In the genomic region with DNA sequence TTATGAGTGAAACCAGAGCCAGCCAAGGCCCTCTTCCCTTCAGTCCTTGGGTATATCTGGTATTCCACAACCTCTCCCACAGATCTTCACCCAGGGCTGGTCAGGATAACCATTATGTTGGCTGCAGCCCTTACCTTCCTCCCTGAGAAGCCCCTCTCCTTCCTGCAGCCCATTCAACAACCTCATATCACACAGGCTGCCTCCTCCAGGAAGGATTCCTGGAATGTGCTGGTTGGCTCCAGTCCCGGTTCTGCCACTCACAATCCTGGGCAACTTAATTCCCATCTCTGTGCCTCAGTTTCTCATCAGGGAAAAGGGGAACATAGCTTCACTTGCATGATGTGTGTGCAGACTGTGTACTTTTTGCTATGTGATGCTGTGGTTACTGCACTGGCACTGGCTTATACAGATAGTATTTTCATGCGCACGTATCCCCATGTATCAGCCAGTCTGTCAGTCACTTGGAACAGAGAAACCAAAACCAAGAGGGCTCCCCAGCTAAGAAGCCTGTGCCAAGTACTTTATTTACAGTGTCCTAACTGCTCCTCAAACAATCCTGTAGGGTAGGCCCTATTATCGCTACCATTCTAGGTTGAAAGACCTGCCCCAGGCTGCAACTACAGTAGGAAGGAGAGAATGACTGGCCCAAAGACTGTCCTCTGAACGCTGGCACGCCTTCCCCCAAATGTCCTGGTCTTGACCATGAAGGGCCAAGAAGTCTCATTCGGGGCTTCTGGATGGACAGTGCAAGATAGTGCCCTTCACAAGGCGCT, we compare ENCODE assay signal across 11 cellular contexts. TPM values are rescaled to one million over a fixed set of nuclear protein-coding genes. Genes with fewer than 3 reads are reported as not detected.
DNase-seq lines count a peak whose midpoint lies in the region; ATAC-seq and TF ChIP-seq lines count a peak whose summit lies in the region.
"Had no signal": no experiment of that assay in that cellular context is flagged by ENCODE, and none has a peak within 500 bp of the region (broad histone marks: within the 10 kb centered on the region; RNA-seq: fewer than 3 reads in every experiment).

No MANE protein-coding gene starts in this region.

- H3K4me1 Mint-ChIP-seq in CD4-positive, CD25-positive, alpha-beta regulatory T cell, result peaks cover 9 to 29% (median 20%) of the 10 kb centered on the region in 4 donors

- WGBS in gastroesophageal sphincter (ENCODE audit: low coverage in 1 of 2), 2 donors, result 0 to 77% methylated on average over 1 to 5 of the region's 8 CpGs

- no peaks in the 10 kb centered on the region for H3K9me2 ChIP-seq in PC-3 (replicated peaks; ENCODE audit: low read length)

- TF ChIP-seq EP300 in gastroesophageal sphincter (IDR thresholded peaks at IDR 0.05), result no peak

- no peaks in the 10 kb centered on the region for H3K27me3 Mint-ChIP-seq in CD4-positive, CD25-positive, alpha-beta regulatory T cell

- peak overlapping the region; percentile 21 for H3K27ac ChIP-seq in CD4-positive, CD25-positive, alpha-beta regulatory T cell (ENCODE audit: insufficient read depth, low read length, poor library complexity, severe bottlenecking)
- peak overlapping the region; percentile 70 for H3K27ac ChIP-seq in PC-3 (ENCODE audit: low read length)
- H3K27ac ChIP-seq in gastroesophageal sphincter, result peak overlapping the region in 3 of 4 donors; percentile 38 to 54 (median 47)
- no peak overlapping the region for H3K27ac ChIP-seq in rectal smooth muscle tissue (ENCODE audit: low read depth, low read length)
- H3K27ac ChIP-seq: brain microvascular endothelial cell had no signal

- no peaks in the 10 kb centered on the region for H3K9me3 Mint-ChIP-seq in CD4-positive, CD25-positive, alpha-beta regulatory T cell

- peak overlapping the region; percentile 56 for H3K4me2 ChIP-seq in PC-3 (ENCODE audit: low read length)

- no peak for ATAC-seq in CD4-positive, CD25-positive, alpha-beta regulatory T cell (ENCODE audit: low read depth in 2 of 2)
- no peak for ATAC-seq in PC-3
- ATAC-seq in gastroesophageal sphincter, result no peak
- ATAC-seq in HG02642 (IDR thresholded peaks at IDR 0.05; ENCODE audit: poor library complexity, unreplicated experiment), result no peak
- no peak for ATAC-seq in HG03196 (IDR thresholded peaks at IDR 0.05; ENCODE audit: unreplicated experiment)

- H3K4me1 ChIP-seq in CD4-positive, CD25-positive, alpha-beta regulatory T cell (ENCODE audit: control insufficient read depth, insufficient read depth, low read length, poor library complexity, severe bottlenecking), result peaks cover 20% of the 10 kb centered on the region
- H3K4me1 ChIP-seq in PC-3 (ENCODE audit: insufficient read depth, low read length), result peaks cover 31% of the 10 kb centered on the region
- peaks cover 0 to 22% (median 3%) of the 10 kb centered on the region in 3 donors for H3K4me1 ChIP-seq in gastroesophageal sphincter
- peaks cover 2% of the 10 kb centered on the region for H3K4me1 ChIP-seq in rectal smooth muscle tissue (ENCODE audit: control insufficient read depth, insufficient read depth, low read length)

- H2AFZ ChIP-seq in PC-3 (ENCODE audit: low read length), result no peak overlapping the region

- POLR2A ChIA-PET in PC-3 (lab: Charles Lee; ENCODE audit: unreplicated experiment), result interaction anchor here (0.5 kb wide), 1 partner anchor 51 kb away, joined by 23 read pairs; no protein-coding TSS in a partner anchor

- no peaks in the 10 kb centered on the region for H3F3A ChIP-seq in PC-3 (ENCODE audit: low read length, unreplicated experiment)

- no peak for DNase-seq in CD4-positive, CD25-positive, alpha-beta regulatory T cell
- DNase-seq in PC-3 (no peak), cerebellar nuclear complex (lab: John Stamatoyannopoulos, UW) (no peak)
- DNase-seq in stimulated activated CD4-positive, alpha-beta T cell treated with anti-CD3 and anti-CD28 coated beads, Interleukin-15, amount 100 ng/mL, for 24 hours, result no peak
- DNase-seq: brain microvascular endothelial cell; stimulated activated naive CD4-positive, alpha-beta T cell treated with Interleukin-2 at 50 U/mL for 16 hours had no signal

- H3K36me3 Mint-ChIP-seq in CD4-positive, CD25-positive, alpha-beta regulatory T cell, result peaks cover 10% of the 10 kb centered on the region

- H3K4me3 ChIP-seq in CD4-positive, CD25-positive, alpha-beta regulatory T cell (ENCODE audit: low read depth, low read length), result no peak overlapping the region
- no peak overlapping the region for H3K4me3 ChIP-seq in PC-3 (ENCODE audit: low read length)
- H3K4me3 ChIP-seq in gastroesophageal sphincter, result no peak overlapping the region
- no peak overlapping the region for H3K4me3 ChIP-seq in rectal smooth muscle tissue (ENCODE audit: low read length)
- H3K4me3 ChIP-seq: left lung had no signal

- peak overlapping the region; percentile 60 to 90 (median 78) for H3K27ac Mint-ChIP-seq in CD4-positive, CD25-positive, alpha-beta regulatory T cell

- CTCF ChIA-PET in PC-3 (lab: Charles Lee), result interaction anchor here (1.6 kb wide), 1 partner anchor 43 kb away, joined by 7 read pairs; the partner anchor contains the start of gene PIK3C2B

- peaks cover 7% of the 10 kb centered on the region for H3K36me3 ChIP-seq in CD4-positive, CD25-positive, alpha-beta regulatory T cell (ENCODE audit: control insufficient read depth, insufficient read depth, low read length)
- H3K36me3 ChIP-seq in PC-3 (ENCODE audit: low read depth, low read length), result peaks cover 39% of the 10 kb centered on the region
- peaks cover 0 to 92% of the 10 kb centered on the region in 2 donors for H3K36me3 ChIP-seq in gastroesophageal sphincter
- peaks cover 35% of the 10 kb centered on the region for H3K36me3 ChIP-seq in rectal smooth muscle tissue (ENCODE audit: control insufficient read depth, insufficient read depth, low read length)
- H3K36me3 ChIP-seq: brain microvascular endothelial cell had no signal

- H4K20me1 ChIP-seq in PC-3 (ENCODE audit: low read length), result no peaks in the 10 kb centered on the region

- peak overlapping the region in 1 of 4 donors; percentile 64 for H3K4me3 Mint-ChIP-seq in CD4-positive, CD25-positive, alpha-beta regulatory T cell

- no peaks in the 10 kb centered on the region for H3K79me2 ChIP-seq in PC-3 (ENCODE audit: low read length)

- H3K27me3 ChIP-seq in CD4-positive, CD25-positive, alpha-beta regulatory T cell (ENCODE audit: control insufficient read depth, insufficient read depth, low read length), result no peaks in the 10 kb centered on the region
- H3K27me3 ChIP-seq in PC-3 (ENCODE audit: low read length) (no peaks in the 10 kb centered on the region), gastroesophageal sphincter (no peaks in the 10 kb centered on the region), rectal smooth muscle tissue (ENCODE audit: control insufficient read depth, insufficient read depth, low read length) (no peaks in the 10 kb centered on the region)
- H3K27me3 ChIP-seq: brain microvascular endothelial cell, left lung had no signal

- H3K9ac ChIP-seq in PC-3 (ENCODE audit: low read length) (peak overlapping the region; percentile 32; the same call in 1 of the 2 replicates), rectal smooth muscle tissue (ENCODE audit: low read length) (peak overlapping the region; percentile 19)

- no TSS peak for BruUV-seq in PC-3 (replicated peaks; lab: Mats Ljungman, UMichigan)

- TF ChIP-seq POLR2A in gastroesophageal sphincter (IDR thresholded peaks at IDR 0.05), result no peak

- no peak for TF ChIP-seq CTCF in PC-3 (conservative IDR thresholded peaks at IDR 0.05; ENCODE audit: low read depth, low read length)
- no peak for TF ChIP-seq CTCF in gastroesophageal sphincter (IDR thresholded peaks at IDR 0.05)

- intact Hi-C loops in PC-3 (cut with micrococcal nuclease), result no loop called here

- H3K9me3 ChIP-seq in CD4-positive, CD25-positive, alpha-beta regulatory T cell (ENCODE audit: control insufficient read depth in 2 of 2, low read length in 2 of 2), result no peaks in the 10 kb centered on the region
- H3K9me3 ChIP-seq in PC-3 (ENCODE audit: low read length), result no peaks in the 10 kb centered on the region
- no peaks in the 10 kb centered on the region for H3K9me3 ChIP-seq in gastroesophageal sphincter
- H3K9me3 ChIP-seq: left lung had no signal

RNA-seq across cellular contexts. Expression of gene PPP1R15B, which starts 39.9 kb away (rescaled TPM):
- 239 TPM for total RNA-seq in CD4-positive, CD25-positive, alpha-beta regulatory T cell
- 10 to 100 TPM; 13.2 to 24.2 (median 21.1) TPM for polyA plus RNA-seq in CD4-positive, CD25-positive, alpha-beta regulatory T cell
- 50.7 and 57.5 TPM in 2 replicates for total RNA-seq in PC-3 (2014; rRNA removed)
- total RNA-seq in gastroesophageal sphincter, result 10 to 100 TPM; 44.4 to 53.2 (median 50.9) TPM

RNA-seq across cellular contexts. Expression of gene PIK3C2B, which starts 43.1 kb away (rescaled TPM):
- 39.5 TPM for total RNA-seq in CD4-positive, CD25-positive, alpha-beta regulatory T cell
- 1 to 10 TPM in 3 of 4 donors, under 1 TPM in 1; 0.90 to 2.2 (median 1.5) TPM for polyA plus RNA-seq in CD4-positive, CD25-positive, alpha-beta regulatory T cell
- total RNA-seq in PC-3 (2014; rRNA removed), result 34.7 and 35.3 TPM in 2 replicates
- total RNA-seq in gastroesophageal sphincter, result 10 to 100 TPM in 3 of 4 donors, 1 to 10 TPM in 1; 7.9 to 18.2 (median 16.1) TPM
